Comparison of ENCODE assay signal across 7 cellular contexts in the genomic region with DNA sequence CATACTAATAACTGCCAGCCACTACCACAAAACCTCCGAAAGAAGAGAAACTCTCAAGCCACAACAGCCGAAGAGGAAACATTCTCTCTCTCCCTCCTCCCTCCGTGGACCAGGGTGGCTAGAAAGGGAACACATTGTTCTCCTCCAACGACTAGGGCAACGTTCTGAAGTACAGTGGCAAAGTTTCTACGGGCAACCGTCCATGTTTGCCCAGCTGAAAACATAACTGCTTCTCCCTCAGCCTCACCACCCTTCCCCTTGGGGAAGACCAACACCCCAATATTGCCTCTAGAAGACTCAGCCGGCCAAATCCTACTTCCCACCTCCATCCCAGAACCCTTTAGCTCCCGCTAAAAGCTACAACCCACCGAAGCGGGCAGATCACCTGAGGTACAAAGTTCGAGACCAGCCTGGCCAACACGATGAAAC. TPM values are rescaled to one million over a fixed set of nuclear protein-coding genes. Genes with fewer than 3 reads are reported as not detected.
DNase-seq lines count a peak whose midpoint lies in the region; ATAC-seq, FAIRE-seq and TF ChIP-seq lines count a peak whose summit lies in the region.

No MANE protein-coding gene starts in this region.

- no peak for TF ChIP-seq POLR2A in GM12891 (IDR thresholded peaks at IDR 0.05; ENCODE audit: low read depth, low read length)

- peaks cover 45% of the 10 kb centered on the region for H3K4me1 ChIP-seq in mononuclear cell (ENCODE audit: insufficient read depth, low read length)

- peak overlapping the region; percentile 81 for H3K4me3 ChIP-seq in choroid plexus epithelial cell (ENCODE audit: low read depth, low read length)
- H3K4me3 ChIP-seq in mononuclear cell (ENCODE audit: low read length) = peak overlapping the region; percentile 82

- no peak for ATAC-seq in GM21737 (IDR thresholded peaks at IDR 0.05; ENCODE audit: unreplicated experiment)
- ATAC-seq in GM21381 (IDR thresholded peaks at IDR 0.05; ENCODE audit: unreplicated experiment) = no peak

- peak; percentile 56 for FAIRE-seq in GM12891 (lab: Jason Lieb, UNC)

- TF ChIP-seq CTCF in choroid plexus epithelial cell (conservative IDR thresholded peaks at IDR 0.05; ENCODE audit: low read depth, low read length) = no peak

- peak; percentile 28 for DNase-seq in GM12891 (ENCODE audit: insufficient read length, low spot score)
- peak; percentile 20 to 42 for DNase-seq in NOMO-1 (lab: John Stamatoyannopoulos, UW; ENCODE audit: unreplicated experiment in 2 of 2)
- DNase-seq in choroid plexus epithelial cell (ENCODE audit: low read depth) = peak; percentile 17
- DNase-seq in HT-29 (ENCODE audit: low spot score) = no peak

- H3K27me3 ChIP-seq in mononuclear cell (ENCODE audit: insufficient read depth, low read length) = no peaks in the 10 kb centered on the region

- H3K9me3 ChIP-seq in mononuclear cell (ENCODE audit: low read depth, low read length) = no peaks in the 10 kb centered on the region

TF ChIP-seq in GM12891, 5 proteins besides CTCF, POLR2A, EP300 and RAD21:
- no peak for TF ChIP-seq POU2F2 (IDR thresholded peaks at IDR 0.05; ENCODE audit: low read depth, low read length)
- TF ChIP-seq SPI1 (IDR thresholded peaks at IDR 0.05; ENCODE audit: low read depth, low read length) = no peak
- TF ChIP-seq TAF1 (IDR thresholded peaks at IDR 0.05; ENCODE audit: low read depth, low read length) = no peak
- no peak for TF ChIP-seq POLR2AphosphoS5 (IDR thresholded peaks at IDR 0.05; ENCODE audit: low read depth, low read length)
- TF ChIP-seq PAX5 (IDR thresholded peaks at IDR 0.05; ENCODE audit: insufficient read depth, low read length, severe bottlenecking) = no peak

RNA-seq across cellular contexts. Expression of a gene that starts 2.0 kb away (rescaled TPM):
- 90.3 TPM for polyA plus RNA-seq in GM12891 (2012; ENCODE audit: low read depth, missing spikeins)
- 417 TPM for total RNA-seq in mononuclear cell
- 212 and 243 TPM in 2 replicates for total RNA-seq in HT-29 (2014; rRNA removed; shearing (Covaris generic))

RNA-seq across cellular contexts. Expression of a gene that starts 10.8 kb away (rescaled TPM):
- 0.03 TPM for polyA plus RNA-seq in GM12891 (2012; ENCODE audit: low read depth, missing spikeins)
- total RNA-seq in mononuclear cell = not detected
- not detected in 2 replicates for total RNA-seq in HT-29 (2014; rRNA removed; shearing (Covaris generic))
